In genomic region chr10:127492607-127493250, GRCh38 we compare ENCODE assay signal across 16 cellular contexts. TPM values are rescaled to one million over a fixed set of nuclear protein-coding genes. Genes with fewer than 3 reads are reported as not detected.
DNase-seq lines count a peak whose midpoint lies in the region; ATAC-seq and TF ChIP-seq lines count a peak whose summit lies in the region.
"Had no signal": no experiment of that assay in that cellular context is flagged by ENCODE, and none has a peak within 500 bp of the region (broad histone marks: within the 10 kb centered on the region; RNA-seq: fewer than 3 reads in every experiment).

No MANE protein-coding gene starts in this region.

- ATAC-seq in RWPE2 (ENCODE audit: low read depth) = peak; percentile 52; the same call in 1 of the 3 replicates

- H3K36me3 Mint-ChIP-seq in CD4-positive, alpha-beta memory T cell = no peaks in the 10 kb centered on the region

- no peaks in the 10 kb centered on the region for H3K27me3 Mint-ChIP-seq in CD4-positive, alpha-beta memory T cell

- H3K9me3 Mint-ChIP-seq in CD4-positive, alpha-beta memory T cell = peaks cover 0 to 2% (median 0%) of the 10 kb centered on the region in 8 donors

- H3K36me3 ChIP-seq in RWPE2 (ENCODE audit: low read depth) = no peaks in the 10 kb centered on the region
- no peaks in the 10 kb centered on the region for H3K36me3 ChIP-seq in CD4-positive, alpha-beta memory T cell (ENCODE audit: insufficient read depth, low read length)
- H3K36me3 ChIP-seq: SJCRH30 had no signal

- no peak overlapping the region for H3K4me3 Mint-ChIP-seq in CD4-positive, alpha-beta memory T cell

- CTCF ChIA-PET in CD4-positive, alpha-beta memory T cell (lab: Charles Lee; ENCODE audit: partially characterized antibody) = no interaction called here

- peak; percentile 53 for TF ChIP-seq CTCF in 22Rv1 (IDR thresholded peaks at IDR 0.05)
- TF ChIP-seq CTCF in HFF-Myc (IDR thresholded peaks at IDR 0.05; ENCODE audit: low read depth, low read length, missing control alignments) = peak; percentile 49
- TF ChIP-seq CTCF in RWPE2 (IDR thresholded peaks at IDR 0.05; ENCODE audit: poor library complexity, severe bottlenecking) = peak; percentile 22

- H3K4me1 ChIP-seq in RWPE2 (ENCODE audit: insufficient read depth, poor library complexity, severe bottlenecking) = no peaks in the 10 kb centered on the region
- no peaks in the 10 kb centered on the region for H3K4me1 ChIP-seq in CD4-positive, alpha-beta memory T cell (ENCODE audit: insufficient read depth, low read length)
- H3K4me1 ChIP-seq: SJCRH30 had no signal

- no peak for DNase-seq in HFF-Myc (ENCODE audit: extremely low read depth, low read depth)
- no peak for DNase-seq in RWPE2 (ENCODE audit: low spot score)
- DNase-seq in glomerular visceral epithelial cell (ENCODE audit: extremely low spot score) = peak; percentile 4
- DNase-seq in COLO668 (lab: John Stamatoyannopoulos, UW; ENCODE audit: unreplicated experiment) = no peak
- no peak for DNase-seq in GM19238 (ENCODE audit: insufficient read length, low spot score)
- no peak for DNase-seq in CD4-positive, alpha-beta memory T cell
- no peak for DNase-seq in NOMO-1 treated with dmso at 0.1 percent for 144 hours (lab: John Stamatoyannopoulos, UW; ENCODE audit: unreplicated experiment)
- DNase-seq: activated CD4-positive, CD25-positive, alpha-beta regulatory T cell treated with anti-CD3 and anti-CD28 coated beads, Interleukin-2, amount 50 U/mL, for 72 hours; amygdala; effector CD4-positive, alpha-beta T cell; NCI-H1048; NCI-H345 had no signal

- peaks cover 13% of the 10 kb centered on the region for H3K27me3 ChIP-seq in RWPE2 (ENCODE audit: insufficient read depth, poor library complexity, severe bottlenecking)
- no peaks in the 10 kb centered on the region for H3K27me3 ChIP-seq in CD4-positive, alpha-beta memory T cell (ENCODE audit: insufficient read depth, low read length)
- H3K27me3 ChIP-seq: SJCRH30 had no signal

- H3K27ac ChIP-seq in 22Rv1 (no peak overlapping the region), RWPE2 (ENCODE audit: poor library complexity, severe bottlenecking) (no peak overlapping the region)
- no peak overlapping the region for H3K27ac ChIP-seq in CD4-positive, alpha-beta memory T cell (ENCODE audit: low read depth, low read length)
- H3K27ac ChIP-seq: SJCRH30 had no signal

- POLR2A ChIA-PET in CD4-positive, alpha-beta memory T cell (lab: Charles Lee; ENCODE audit: partially characterized antibody) = no interaction called here

- no peak overlapping the region for H3K27ac Mint-ChIP-seq in CD4-positive, alpha-beta memory T cell

- no peaks in the 10 kb centered on the region for H3K9me3 ChIP-seq in RWPE2 (ENCODE audit: severe bottlenecking)
- no peaks in the 10 kb centered on the region for H3K9me3 ChIP-seq in CD4-positive, alpha-beta memory T cell (ENCODE audit: control insufficient read depth in 1 of 2, low read length in 2 of 2)
- H3K9me3 ChIP-seq: SJCRH30 had no signal

- H3K4me1 Mint-ChIP-seq in CD4-positive, alpha-beta memory T cell = no peaks in the 10 kb centered on the region

- intact Hi-C loops in CD4-positive, alpha-beta memory T cell (cut with micrococcal nuclease) = no loop called here

- no peak overlapping the region for H3K4me3 ChIP-seq in HFF-Myc (replicated peaks; ENCODE audit: low read depth, low read length)
- no peak overlapping the region for H3K4me3 ChIP-seq in RWPE2 (ENCODE audit: severe bottlenecking)
- no peak overlapping the region for H3K4me3 ChIP-seq in CD4-positive, alpha-beta memory T cell (ENCODE audit: low read length in 2 of 2)
- H3K4me3 ChIP-seq: SJCRH30 had no signal

RNA-seq across cellular contexts. Expression of gene NPS, which starts 56.4 kb away (rescaled TPM):
- total RNA-seq in CD4-positive, alpha-beta memory T cell = not detected
- polyA plus RNA-seq in CD4-positive, alpha-beta memory T cell = not detected
- total RNA-seq: liver, SJCRH30, ureter had no signal
- polyA plus RNA-seq: liver had no signal
